In the genomic region with DNA sequence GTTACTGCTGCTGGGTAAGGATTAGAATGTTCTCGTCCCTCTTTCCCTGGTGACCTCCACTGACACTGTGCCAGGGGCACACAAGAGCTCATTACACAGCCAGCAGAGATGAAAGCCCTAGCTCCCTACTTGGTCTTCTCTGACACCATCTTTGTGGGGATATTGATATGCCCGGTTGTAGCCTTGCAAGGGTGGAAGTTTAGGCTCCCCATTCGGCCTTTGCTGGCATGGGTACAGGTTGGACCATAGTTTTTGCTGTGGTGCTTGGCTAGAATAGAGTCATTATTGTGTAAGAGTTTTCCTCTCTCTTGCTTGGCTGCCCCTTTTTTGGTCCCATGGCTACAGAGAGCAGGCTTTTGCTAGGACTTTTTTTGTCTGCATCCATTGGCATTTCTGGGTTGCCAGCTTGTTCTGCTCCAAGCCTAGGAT, we compare ENCODE assay signal across 15 cellular contexts. TPM values are rescaled to one million over a fixed set of nuclear protein-coding genes. Genes with fewer than 3 reads are reported as not detected.
DNase-seq lines count a peak whose midpoint lies in the region; ATAC-seq and TF ChIP-seq lines count a peak whose summit lies in the region.
"Had no signal": no experiment of that assay in that cellular context is flagged by ENCODE, and none has a peak within 500 bp of the region (broad histone marks: within the 10 kb centered on the region; RNA-seq: fewer than 3 reads in every experiment).

No MANE protein-coding gene starts in this region.

- TF ChIP-seq CTCF in Panc1 (IDR thresholded peaks at IDR 0.05) (no peak), heart left ventricle (IDR thresholded peaks at IDR 0.05) (no peak), liver (IDR thresholded peaks at IDR 0.05; ENCODE audit: low read depth, low read length, missing input control) (no peak)

- H3K9me3 ChIP-seq in Panc1 (ENCODE audit: control insufficient read depth, insufficient read depth, low read depth, low read length) (peaks cover 8% of the 10 kb centered on the region; the same call in 1 of the 2 replicates), heart left ventricle (peaks cover 0 to 5% (median 0%) of the 10 kb centered on the region in 12 donors), liver (ENCODE audit: control insufficient read depth in 4 of 4, low read length in 3 of 4) (no peaks in the 10 kb centered on the region)

- H3K27ac ChIP-seq in Panc1 (ENCODE audit: low read length) = no peak overlapping the region
- H3K27ac ChIP-seq in heart left ventricle = peak overlapping the region in 1 of 12 donors; percentile 9
- H3K27ac ChIP-seq in liver (ENCODE audit: low read depth in 1 of 2, low read length in 2 of 2) = no peak overlapping the region
- H3K27ac ChIP-seq: RWPE1 had no signal

- no peaks in the 10 kb centered on the region; the same call in 1 of the 2 replicates for H3K36me3 ChIP-seq in Panc1 (ENCODE audit: control insufficient read depth, insufficient read depth, low read length)
- H3K36me3 ChIP-seq in heart left ventricle = peaks cover 0 to 8% (median 0%) of the 10 kb centered on the region in 9 donors
- peaks cover 0 to 3% (median 0%) of the 10 kb centered on the region in 4 donors for H3K36me3 ChIP-seq in liver (ENCODE audit: control insufficient read depth in 4 of 4, insufficient read depth in 3 of 4, low read depth in 1 of 4, low read length in 3 of 4)

- TSS peak; percentile 9 for BruUV-seq in Panc1 (replicated peaks; lab: Mats Ljungman, UMichigan)

- CTCF ChIA-PET in Panc1 (lab: Charles Lee) = no interaction called here

- DNase-seq in Panc1 (ENCODE audit: low read depth, low spot score) (no peak), heart left ventricle (peak in 2 of 5 donors; percentile 41 to 52), sciatic nerve (ENCODE audit: low spot score) (no peak), COLO668 (lab: John Stamatoyannopoulos, UW; ENCODE audit: unreplicated experiment) (no peak)
- DNase-seq: CD4-positive, CD25-positive, alpha-beta regulatory T cell; DMS79; H9; KG1; NCI-H1436 treated with DMSO at 0.1 percent for 48 hours; NCI-H2029 treated with DMSO at 0.1 percent for 48 hours; NCI-H774 had no signal

- ATAC-seq in Panc1 = no peak
- peak; percentile 52 to 89 (median 70) for ATAC-seq in heart left ventricle
- ATAC-seq in sciatic nerve = peak; percentile 59
- ATAC-seq in activated CD4-positive, CD25-positive, alpha-beta regulatory T cell treated with anti-CD3 and anti-CD28 coated beads, Interleukin-2, amount 50 U/mL, for 24 hours = no peak
- no peak for ATAC-seq in HG02571 (IDR thresholded peaks at IDR 0.05; ENCODE audit: unreplicated experiment)

- POLR2A ChIA-PET in Panc1 (lab: Charles Lee) = interaction anchor here (0.6 kb wide), 1 partner anchor 55 kb away, joined by 3 read pairs; no protein-coding TSS in a partner anchor

- no peak for TF ChIP-seq POLR2A in heart left ventricle (IDR thresholded peaks at IDR 0.05)

- H3K4me3 ChIP-seq in Panc1 (ENCODE audit: low read depth in 2 of 2, low read length in 2 of 2) (no peak overlapping the region), heart left ventricle (no peak overlapping the region), liver (ENCODE audit: low read depth in 1 of 3, low read length in 3 of 3) (no peak overlapping the region)

- H3K27me3 ChIP-seq in Panc1 (ENCODE audit: control insufficient read depth, insufficient read depth, low read length) = no peaks in the 10 kb centered on the region
- H3K27me3 ChIP-seq in heart left ventricle = no peaks in the 10 kb centered on the region
- H3K27me3 ChIP-seq in liver (ENCODE audit: control insufficient read depth in 4 of 4, insufficient read depth in 4 of 4, low read length in 3 of 4) = no peaks in the 10 kb centered on the region

- in situ Hi-C loops in Panc1 (cut with HindIII; ENCODE audit: low pct_unique_long_range_greater_than_20kb, low sequenced_read_pairs) = no loop called here

- no peak overlapping the region for H3K9ac ChIP-seq in liver (ENCODE audit: low read depth in 1 of 2, low read length in 2 of 2)

- peak in 1 of 2 donors; percentile 9 for TF ChIP-seq RAD21 in liver (IDR thresholded peaks at IDR 0.05)

- intact Hi-C loops in Panc1 (cut with micrococcal nuclease; ENCODE audit: unreplicated experiment) = no loop called here
- intact Hi-C loops in heart left ventricle (cut with DNase I) = no loop called here
- intact Hi-C loops in sciatic nerve (cut with DNase I) = no loop called here

- H3K4me1 ChIP-seq in Panc1 (ENCODE audit: control insufficient read depth, insufficient read depth, low read length) (no peaks in the 10 kb centered on the region), heart left ventricle (peaks cover 0 to 47% (median 19%) of the 10 kb centered on the region in 12 donors), liver (ENCODE audit: control insufficient read depth in 4 of 4, insufficient read depth in 4 of 4, low read length in 3 of 4) (peaks cover 0 to 31% (median 23%) of the 10 kb centered on the region in 4 donors)

- WGBS in heart left ventricle, 4 donors = 50 to 64% (median 59%) methylated on average over 3 of the region's 3 CpGs
- WGBS in liver = 42% methylated on average over 3 of the region's 3 CpGs

TF ChIP-seq in liver, 16 proteins besides CTCF, POLR2A, EP300 and RAD21 (continues in another document):
- no peak for TF ChIP-seq NR2F2 (IDR thresholded peaks at IDR 0.05)
- TF ChIP-seq, protein P1, sequence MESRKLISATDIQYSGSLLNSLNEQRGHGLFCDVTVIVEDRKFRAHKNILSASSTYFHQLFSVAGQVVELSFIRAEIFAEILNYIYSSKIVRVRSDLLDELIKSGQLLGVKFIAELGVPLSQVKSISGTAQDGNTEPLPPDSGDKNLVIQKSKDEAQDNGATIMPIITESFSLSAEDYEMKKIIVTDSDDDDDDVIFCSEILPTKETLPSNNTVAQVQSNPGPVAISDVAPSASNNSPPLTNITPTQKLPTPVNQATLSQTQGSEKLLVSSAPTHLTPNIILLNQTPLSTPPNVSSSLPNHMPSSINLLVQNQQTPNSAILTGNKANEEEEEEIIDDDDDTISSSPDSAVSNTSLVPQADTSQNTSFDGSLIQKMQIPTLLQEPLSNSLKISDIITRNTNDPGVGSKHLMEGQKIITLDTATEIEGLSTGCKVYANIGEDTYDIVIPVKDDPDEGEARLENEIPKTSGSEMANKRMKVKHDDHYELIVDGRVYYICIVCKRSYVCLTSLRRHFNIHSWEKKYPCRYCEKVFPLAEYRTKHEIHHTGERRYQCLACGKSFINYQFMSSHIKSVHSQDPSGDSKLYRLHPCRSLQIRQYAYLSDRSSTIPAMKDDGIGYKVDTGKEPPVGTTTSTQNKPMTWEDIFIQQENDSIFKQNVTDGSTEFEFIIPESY (IDR thresholded peaks at IDR 0.05) = no peak
- TF ChIP-seq GABPA (IDR thresholded peaks at IDR 0.05 in 1 of 2, conservative IDR thresholded peaks at IDR 0.05 in 1 of 2) = no peak
- TF ChIP-seq, protein P2, sequence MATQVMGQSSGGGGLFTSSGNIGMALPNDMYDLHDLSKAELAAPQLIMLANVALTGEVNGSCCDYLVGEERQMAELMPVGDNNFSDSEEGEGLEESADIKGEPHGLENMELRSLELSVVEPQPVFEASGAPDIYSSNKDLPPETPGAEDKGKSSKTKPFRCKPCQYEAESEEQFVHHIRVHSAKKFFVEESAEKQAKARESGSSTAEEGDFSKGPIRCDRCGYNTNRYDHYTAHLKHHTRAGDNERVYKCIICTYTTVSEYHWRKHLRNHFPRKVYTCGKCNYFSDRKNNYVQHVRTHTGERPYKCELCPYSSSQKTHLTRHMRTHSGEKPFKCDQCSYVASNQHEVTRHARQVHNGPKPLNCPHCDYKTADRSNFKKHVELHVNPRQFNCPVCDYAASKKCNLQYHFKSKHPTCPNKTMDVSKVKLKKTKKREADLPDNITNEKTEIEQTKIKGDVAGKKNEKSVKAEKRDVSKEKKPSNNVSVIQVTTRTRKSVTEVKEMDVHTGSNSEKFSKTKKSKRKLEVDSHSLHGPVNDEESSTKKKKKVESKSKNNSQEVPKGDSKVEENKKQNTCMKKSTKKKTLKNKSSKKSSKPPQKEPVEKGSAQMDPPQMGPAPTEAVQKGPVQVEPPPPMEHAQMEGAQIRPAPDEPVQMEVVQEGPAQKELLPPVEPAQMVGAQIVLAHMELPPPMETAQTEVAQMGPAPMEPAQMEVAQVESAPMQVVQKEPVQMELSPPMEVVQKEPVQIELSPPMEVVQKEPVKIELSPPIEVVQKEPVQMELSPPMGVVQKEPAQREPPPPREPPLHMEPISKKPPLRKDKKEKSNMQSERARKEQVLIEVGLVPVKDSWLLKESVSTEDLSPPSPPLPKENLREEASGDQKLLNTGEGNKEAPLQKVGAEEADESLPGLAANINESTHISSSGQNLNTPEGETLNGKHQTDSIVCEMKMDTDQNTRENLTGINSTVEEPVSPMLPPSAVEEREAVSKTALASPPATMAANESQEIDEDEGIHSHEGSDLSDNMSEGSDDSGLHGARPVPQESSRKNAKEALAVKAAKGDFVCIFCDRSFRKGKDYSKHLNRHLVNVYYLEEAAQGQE (IDR thresholded peaks at IDR 0.05) = no peak
- no peak for TF ChIP-seq HNF4G (IDR thresholded peaks at IDR 0.05)
- no peak for TF ChIP-seq EGR1 (IDR thresholded peaks at IDR 0.05; ENCODE audit: low read depth in 2 of 2)
- TF ChIP-seq TAF1 (conservative IDR thresholded peaks at IDR 0.05) = no peak
- TF ChIP-seq JUND (IDR thresholded peaks at IDR 0.05) = no peak
- TF ChIP-seq SP1 (IDR thresholded peaks at IDR 0.05) = no peak
- peak in 1 of 2 donors; percentile 42 for TF ChIP-seq RXRA (IDR thresholded peaks at IDR 0.05)
- peak; percentile 46 for TF ChIP-seq YY1 (IDR thresholded peaks at IDR 0.05)
- peak; percentile 19 to 24 for TF ChIP-seq HNF4A (conservative IDR thresholded peaks at IDR 0.05)
- TF ChIP-seq, protein P3, sequence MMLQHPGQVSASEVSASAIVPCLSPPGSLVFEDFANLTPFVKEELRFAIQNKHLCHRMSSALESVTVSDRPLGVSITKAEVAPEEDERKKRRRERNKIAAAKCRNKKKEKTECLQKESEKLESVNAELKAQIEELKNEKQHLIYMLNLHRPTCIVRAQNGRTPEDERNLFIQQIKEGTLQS (IDR thresholded peaks at IDR 0.05) = no peak
- no peak for TF ChIP-seq FOXA1 (IDR thresholded peaks at IDR 0.05)
- no peak for TF ChIP-seq FOXA2 (IDR thresholded peaks at IDR 0.05)

RNA-seq across cellular contexts. Expression of a gene that starts 12.3 kb away (rescaled TPM):
- 73.0 TPM for total RNA-seq in Panc1 (2021; ENCODE audit: unreplicated experiment)
- polyA plus RNA-seq in Panc1 (2012; ENCODE audit: insufficient read length) = 60.4 TPM
- 100 to 1,000 TPM in 5 of 9 donors, 10 to 100 TPM in 4; 33.6 to 159 (median 121) TPM for total RNA-seq in heart left ventricle
- polyA plus RNA-seq in heart left ventricle = 10 to 100 TPM; 27.6 to 65.7 TPM
- 10 to 100 TPM; 16.5 to 26.4 TPM for total RNA-seq in liver
- 10 to 100 TPM; 32.6 to 51.9 TPM for polyA plus RNA-seq in liver
- 65.3 TPM for total RNA-seq in sciatic nerve

RNA-seq across cellular contexts. Expression of a gene that starts 59.6 kb away (rescaled TPM):
- 11.6 TPM for total RNA-seq in Panc1 (2021; ENCODE audit: unreplicated experiment)
- 4.4 TPM for polyA plus RNA-seq in Panc1 (2012; ENCODE audit: insufficient read length)
- total RNA-seq in heart left ventricle = 1 to 10 TPM in 8 of 9 donors, under 1 TPM in 1; 0.94 to 6.2 (median 3.0) TPM
- 1 to 10 TPM; 1.1 to 1.4 TPM for polyA plus RNA-seq in heart left ventricle
- 1 to 10 TPM; 1.6 to 4.6 TPM for total RNA-seq in liver
- polyA plus RNA-seq in liver = 1 to 10 TPM in 1 of 2 donors, under 1 TPM in 1; 0.77 to 1.8 TPM
- 9.2 TPM for total RNA-seq in sciatic nerve

Comparison
In these comparisons a context has a peak if more than half of its experiments do, and no peak if none do; other contexts are left out.
1. ATAC-seq: peak in heart left ventricle (4 of 4) and sciatic nerve (single experiment); none in Panc1 (single experiment), activated CD4-positive, CD25-positive, alpha-beta regulatory T cell treated with anti-CD3 and anti-CD28 coated beads, Interleukin-2, amount 50 U/mL, for 24 hours (0 of 2) and HG02571 (single experiment).